11 cellular contexts compared by ENCODE assay signal in genomic region chr10:72330059-72330426, GRCh38. TPM values are rescaled to one million over a fixed set of nuclear protein-coding genes. Genes with fewer than 3 reads are reported as not detected.
DNase-seq lines count a peak whose midpoint lies in the region; ATAC-seq and TF ChIP-seq lines count a peak whose summit lies in the region.
"Had no signal": no experiment of that assay in that cellular context is flagged by ENCODE, and none has a peak within 500 bp of the region (broad histone marks: within the 10 kb centered on the region; RNA-seq: fewer than 3 reads in every experiment).

No MANE protein-coding gene starts in this region.

- H3K27me3 ChIP-seq in left lung (no peaks in the 10 kb centered on the region), stomach (no peaks in the 10 kb centered on the region)

- peaks cover 44 to 54% (median 53%) of the 10 kb centered on the region in 3 donors for H3K4me1 Mint-ChIP-seq in IgD-negative memory B cell
- peaks cover 78% of the 10 kb centered on the region for H3K4me1 Mint-ChIP-seq in activated T-helper 1 cell treated with anti-CD3 and anti-CD28 coated beads, Interleukin-12 subunit alpha, Interleukin-12 subunit beta, Interleukin-2, Interleukin-4 antibody, amounts not matched to agents 30 ng/mL and 10 ng/mL and 1 ng/mL, durations not matched to agents 14 hours and 24 hours and 36 hours (ENCODE audit: low read depth)

- no peaks in the 10 kb centered on the region for H3K36me3 Mint-ChIP-seq in IgD-negative memory B cell
- H3K36me3 Mint-ChIP-seq in activated T-helper 1 cell treated with anti-CD3 and anti-CD28 coated beads, Interleukin-12 subunit alpha, Interleukin-12 subunit beta, Interleukin-2, Interleukin-4 antibody, amounts not matched to agents 30 ng/mL and 10 ng/mL and 1 ng/mL, durations not matched to agents 14 hours and 24 hours and 36 hours (ENCODE audit: low read depth) = peaks cover 15% of the 10 kb centered on the region
- H3K36me3 Mint-ChIP-seq: WTC11 had no signal

- H3K4me3 Mint-ChIP-seq in IgD-negative memory B cell = peak overlapping the region in 1 of 4 donors; percentile 67
- peak overlapping the region; percentile 52 for H3K4me3 Mint-ChIP-seq in activated T-helper 1 cell treated with anti-CD3 and anti-CD28 coated beads, Interleukin-12 subunit alpha, Interleukin-12 subunit beta, Interleukin-2, Interleukin-4 antibody, amounts not matched to agents 30 ng/mL and 10 ng/mL and 1 ng/mL, durations not matched to agents 14 hours and 24 hours and 36 hours
- H3K4me3 Mint-ChIP-seq: HFFc6, WTC11 had no signal

- H3K27ac Mint-ChIP-seq in IgD-negative memory B cell = peak overlapping the region in 2 of 3 donors; percentile 10 to 37
- H3K27ac Mint-ChIP-seq in activated T-helper 1 cell treated with anti-CD3 and anti-CD28 coated beads, Interleukin-12 subunit alpha, Interleukin-12 subunit beta, Interleukin-2, Interleukin-4 antibody, amounts not matched to agents 30 ng/mL and 10 ng/mL and 1 ng/mL, durations not matched to agents 14 hours and 24 hours and 36 hours = peak overlapping the region; percentile 90
- H3K27ac Mint-ChIP-seq: HFFc6, WTC11 had no signal

- peaks cover 57 to 99% of the 10 kb centered on the region in 2 donors for H3K4me1 ChIP-seq in left lung
- peaks cover 85 to 98% (median 93%) of the 10 kb centered on the region in 4 donors for H3K4me1 ChIP-seq in stomach

- WGBS in stomach, 5 donors = 28 to 86% (median 38%) methylated on average over 2 of the region's 2 CpGs

- TF ChIP-seq CTCF in left lung (IDR thresholded peaks at IDR 0.05) = no peak
- TF ChIP-seq CTCF in stomach (IDR thresholded peaks at IDR 0.05) = no peak
- TF ChIP-seq CTCF in GM20000 (IDR thresholded peaks at IDR 0.05; ENCODE audit: extremely low read depth, missing control alignments) = no peak

- H3K36me3 ChIP-seq in left lung = peaks cover 0 to 11% of the 10 kb centered on the region in 2 donors
- peaks cover 0 to 7% (median 2%) of the 10 kb centered on the region in 4 donors for H3K36me3 ChIP-seq in stomach

- no peaks in the 10 kb centered on the region for H3K9me3 Mint-ChIP-seq in IgD-negative memory B cell
- H3K9me3 Mint-ChIP-seq in activated T-helper 1 cell treated with anti-CD3 and anti-CD28 coated beads, Interleukin-12 subunit alpha, Interleukin-12 subunit beta, Interleukin-2, Interleukin-4 antibody, amounts not matched to agents 30 ng/mL and 10 ng/mL and 1 ng/mL, durations not matched to agents 14 hours and 24 hours and 36 hours = no peaks in the 10 kb centered on the region
- H3K9me3 Mint-ChIP-seq: HFFc6 had no signal

- no peak for DNase-seq in activated T-helper 1 cell treated with anti-CD3 and anti-CD28 coated beads, Interleukin-12 subunit alpha, Interleukin-12 subunit beta, Interleukin-2, Interleukin-4 antibody, amounts not matched to agents 30 ng/mL and 10 ng/mL and 1 ng/mL, durations not matched to agents 14 hours and 24 hours and 36 hours (ENCODE audit: low spot score)
- DNase-seq in left lung = no peak
- DNase-seq in stomach = no peak
- DNase-seq in GM20000 (ENCODE audit: low spot score) = no peak
- DNase-seq: HFFc6, NCI-H1436 treated with DMSO at 0.1 percent for 48 hours had no signal

- H3K9me3 ChIP-seq in left lung = no peaks in the 10 kb centered on the region
- H3K9me3 ChIP-seq in stomach = no peaks in the 10 kb centered on the region

- no peak for ATAC-seq in left lung
- no peak for ATAC-seq in HG02884 (IDR thresholded peaks at IDR 0.05; ENCODE audit: unreplicated experiment)
- no peak for ATAC-seq in GM18868 (IDR thresholded peaks at IDR 0.05; ENCODE audit: unreplicated experiment)
- ATAC-seq: WTC11 had no signal

- intact Hi-C loops in activated T-helper 1 cell treated with anti-CD3 and anti-CD28 coated beads, Interleukin-12 subunit alpha, Interleukin-12 subunit beta, Interleukin-2, Interleukin-4 antibody, amounts not matched to agents 30 ng/mL and 10 ng/mL and 1 ng/mL, durations not matched to agents 14 hours and 24 hours and 36 hours (cut with micrococcal nuclease) = no loop called here
- intact Hi-C loops in left lung (cut with DNase I) (loop anchor here in 1 of 2 donors (10.0 kb wide), 3 partner anchors 55 to 365 kb away; partner anchors contain the start of genes CHST3 and DDIT4), stomach (cut with DNase I; ENCODE audit: low total_unique reads) (loop anchor here (10.0 kb wide), 1 partner anchor 115 kb away; the partner anchor contains the start of genes ANAPC16 and ASCC1)

- TF ChIP-seq EP300 in stomach (IDR thresholded peaks at IDR 0.05) = no peak

- H3K27ac ChIP-seq in left lung = peak overlapping the region; percentile 20 to 47
- peak overlapping the region; percentile 75 to 97 (median 95) for H3K27ac ChIP-seq in stomach

- H3K27me3 Mint-ChIP-seq in IgD-negative memory B cell = no peaks in the 10 kb centered on the region
- H3K27me3 Mint-ChIP-seq in activated T-helper 1 cell treated with anti-CD3 and anti-CD28 coated beads, Interleukin-12 subunit alpha, Interleukin-12 subunit beta, Interleukin-2, Interleukin-4 antibody, amounts not matched to agents 30 ng/mL and 10 ng/mL and 1 ng/mL, durations not matched to agents 14 hours and 24 hours and 36 hours (ENCODE audit: insufficient read depth) = no peaks in the 10 kb centered on the region

- H3K4me3 ChIP-seq in left lung (no peak overlapping the region), stomach (no peak overlapping the region)
- H3K4me3 ChIP-seq: lung had no signal

- TF ChIP-seq POLR2A in stomach (IDR thresholded peaks at IDR 0.05) = no peak

RNA-seq across cellular contexts. Expression of gene DNAJB12, which starts 24.7 kb away (rescaled TPM):
- polyA plus RNA-seq in IgD-negative memory B cell (27.6 TPM), stomach (10 to 100 TPM; 12.1 to 20.0 (median 16.3) TPM)
- total RNA-seq in activated T-helper 1 cell treated with anti-CD3 and anti-CD28 coated beads, Interleukin-12 subunit alpha, Interleukin-12 subunit beta, Interleukin-2, Interleukin-4 antibody, amounts not matched to agents 30 ng/mL and 10 ng/mL and 1 ng/mL, durations not matched to agents 14 hours and 24 hours and 36 hours = 32.4 and 38.0 TPM in 2 replicates
- total RNA-seq in left lung (10 to 100 TPM; 30.9 to 38.9 TPM), stomach (10 to 100 TPM in 4 of 5 donors, 1 to 10 TPM in 1; 2.3 to 43.2 (median 24.9) TPM)

RNA-seq across cellular contexts. Expression of gene DDIT4, which starts 56.3 kb away (rescaled TPM):
- polyA plus RNA-seq in IgD-negative memory B cell (79.9 TPM), stomach (100 to 1,000 TPM; 122 to 176 (median 170) TPM)
- total RNA-seq in activated T-helper 1 cell treated with anti-CD3 and anti-CD28 coated beads, Interleukin-12 subunit alpha, Interleukin-12 subunit beta, Interleukin-2, Interleukin-4 antibody, amounts not matched to agents 30 ng/mL and 10 ng/mL and 1 ng/mL, durations not matched to agents 14 hours and 24 hours and 36 hours = 178 and 183 TPM in 2 replicates
- total RNA-seq in left lung (10 to 100 TPM; 40.7 to 73.8 TPM), stomach (100 to 1,000 TPM in 4 of 5 donors, 10 to 100 TPM in 1; 89.9 to 188 (median 154) TPM)
